Comparison of ENCODE assay signal across 9 cellular contexts in genomic region chr3:16468114-16469098, GRCh38. TPM values are rescaled to one million over a fixed set of nuclear protein-coding genes. Genes with fewer than 3 reads are reported as not detected.
DNase-seq lines count a peak whose midpoint lies in the region; ATAC-seq and TF ChIP-seq lines count a peak whose summit lies in the region.
"Had no signal": no experiment of that assay in that cellular context is flagged by ENCODE, and none has a peak within 500 bp of the region (broad histone marks: within the 10 kb centered on the region; RNA-seq: fewer than 3 reads in every experiment).

No MANE protein-coding gene starts in this region.

- peak overlapping the region in 8 of 10 donors; percentile 17 to 67 (median 46) for H3K27ac ChIP-seq in heart right ventricle
- peak overlapping the region; percentile 6 for H3K27ac ChIP-seq in upper lobe of right lung
- H3K27ac ChIP-seq: C4-2B had no signal

- H3K27me3 ChIP-seq in heart right ventricle: no peaks in the 10 kb centered on the region
- H3K27me3 ChIP-seq in upper lobe of right lung: no peaks in the 10 kb centered on the region

- H3K27me3 Mint-ChIP-seq in activated naive CD4-positive, alpha-beta T cell treated with anti-CD3 and anti-CD28 coated beads, Interleukin-2, amount 10 ng/mL, durations not matched to agents 7 days and 5 days: no peaks in the 10 kb centered on the region
- no peaks in the 10 kb centered on the region for H3K27me3 Mint-ChIP-seq in T-helper 2 cell treated with Interferon-gamma antibody and Interleukin-4, amounts not matched to agents 5 μg/mL and 100 μg/mL, for 36 hours (ENCODE audit: low read depth)

- peaks cover 76% of the 10 kb centered on the region for H3K36me3 Mint-ChIP-seq in activated naive CD4-positive, alpha-beta T cell treated with anti-CD3 and anti-CD28 coated beads, Interleukin-2, amount 10 ng/mL, durations not matched to agents 7 days and 5 days
- H3K36me3 Mint-ChIP-seq in T-helper 2 cell treated with Interferon-gamma antibody and Interleukin-4, amounts not matched to agents 5 μg/mL and 100 μg/mL, for 36 hours (ENCODE audit: low read depth): peaks cover 69% of the 10 kb centered on the region

- intact Hi-C loops in heart right ventricle (cut with DNase I): loop anchor here in 5 of 10 donors (5.0 kb wide), 3 partner anchors 44 to 171 kb away; partner anchors contain the start of gene RFTN1 (in 3 of the 5)
- intact Hi-C loops in upper lobe of right lung (cut with DNase I): no loop called here

- CTCF ChIA-PET in activated naive CD4-positive, alpha-beta T cell treated with anti-CD3 and anti-CD28 coated beads, Interleukin-2, amount 10 ng/mL, durations not matched to agents 7 days and 5 days (lab: Charles Lee): interaction anchor here (1.0 kb wide), 1 partner anchor 200 kb away, joined by 3 read pairs; no protein-coding TSS in a partner anchor

- H3K9me3 ChIP-seq in heart right ventricle: peaks cover 0 to 14% (median 10%) of the 10 kb centered on the region in 11 donors
- H3K9me3 ChIP-seq in upper lobe of right lung: no peaks in the 10 kb centered on the region

- no peaks in the 10 kb centered on the region for H3K9me3 Mint-ChIP-seq in activated naive CD4-positive, alpha-beta T cell treated with anti-CD3 and anti-CD28 coated beads, Interleukin-2, amount 10 ng/mL, durations not matched to agents 7 days and 5 days
- H3K9me3 Mint-ChIP-seq in T-helper 2 cell treated with Interferon-gamma antibody and Interleukin-4, amounts not matched to agents 5 μg/mL and 100 μg/mL, for 36 hours: peaks cover 13% of the 10 kb centered on the region

- peak; percentile 31 for DNase-seq in activated naive CD4-positive, alpha-beta T cell treated with anti-CD3 and anti-CD28 coated beads, Interleukin-2, amount 10 ng/mL, durations not matched to agents 7 days and 5 days
- DNase-seq in activated naive CD4-positive, alpha-beta T cell treated with anti-CD3 and anti-CD28 coated beads, Interleukin-2, amount 50 U/mL, for 16 hours: no peak
- DNase-seq in T-helper 2 cell treated with Interferon-gamma antibody and Interleukin-4, amounts not matched to agents 5 μg/mL and 100 μg/mL, for 36 hours (ENCODE audit: low spot score): peak; percentile 22
- DNase-seq in heart right ventricle (peak in 1 of 2 donors; percentile 36), upper lobe of right lung (no peak), CD1c-positive myeloid dendritic cell (ENCODE audit: extremely low spot score) (no peak), NCI-H1092 (lab: John Stamatoyannopoulos, UW) (no peak), DMS79 treated with DMSO at 0.1 percent for 48 hours (lab: John Stamatoyannopoulos, UW) (no peak)

- 34 to 41% methylated on average over 16 of the region's 16 CpGs for WGBS in heart right ventricle, 2 donors

- H3K4me3 ChIP-seq in heart right ventricle (no peak overlapping the region), upper lobe of right lung (no peak overlapping the region)

- H3K36me3 ChIP-seq in heart right ventricle (peaks cover 0 to 38% (median 7%) of the 10 kb centered on the region in 9 donors), upper lobe of right lung (peaks cover 17% of the 10 kb centered on the region)

- peak; percentile 35 to 79 (median 62) for ATAC-seq in heart right ventricle
- ATAC-seq in upper lobe of right lung: peak; percentile 52

- H3K4me1 ChIP-seq in heart right ventricle (peaks cover 7 to 87% (median 40%) of the 10 kb centered on the region in 9 donors), upper lobe of right lung (peaks cover 9% of the 10 kb centered on the region)

- peak overlapping the region; percentile 37 for H3K4me3 Mint-ChIP-seq in activated naive CD4-positive, alpha-beta T cell treated with anti-CD3 and anti-CD28 coated beads, Interleukin-2, amount 10 ng/mL, durations not matched to agents 7 days and 5 days
- peak overlapping the region; percentile 68 for H3K4me3 Mint-ChIP-seq in T-helper 2 cell treated with Interferon-gamma antibody and Interleukin-4, amounts not matched to agents 5 μg/mL and 100 μg/mL, for 36 hours

- TF ChIP-seq CTCF in heart right ventricle (IDR thresholded peaks at IDR 0.05) (no peak), upper lobe of right lung (IDR thresholded peaks at IDR 0.05) (no peak)

- peak overlapping the region; percentile 89 for H3K27ac Mint-ChIP-seq in activated naive CD4-positive, alpha-beta T cell treated with anti-CD3 and anti-CD28 coated beads, Interleukin-2, amount 10 ng/mL, durations not matched to agents 7 days and 5 days
- peak overlapping the region; percentile 83 for H3K27ac Mint-ChIP-seq in T-helper 2 cell treated with Interferon-gamma antibody and Interleukin-4, amounts not matched to agents 5 μg/mL and 100 μg/mL, for 36 hours

- H3K4me1 Mint-ChIP-seq in activated naive CD4-positive, alpha-beta T cell treated with anti-CD3 and anti-CD28 coated beads, Interleukin-2, amount 10 ng/mL, durations not matched to agents 7 days and 5 days: peaks cover 55% of the 10 kb centered on the region
- peaks cover 52% of the 10 kb centered on the region for H3K4me1 Mint-ChIP-seq in T-helper 2 cell treated with Interferon-gamma antibody and Interleukin-4, amounts not matched to agents 5 μg/mL and 100 μg/mL, for 36 hours (ENCODE audit: low read depth)

RNA-seq across cellular contexts. Expression of gene RFTN1, which starts 45.1 kb away (rescaled TPM):
- total RNA-seq in heart right ventricle: 10 to 100 TPM; 17.4 to 32.2 (median 24.0) TPM
- 10 to 100 TPM; 20.5 to 25.9 TPM for polyA plus RNA-seq in heart right ventricle
- total RNA-seq in upper lobe of right lung: 69.4 TPM

Comparison
In these comparisons a context has a peak if more than half of its experiments do, and no peak if none do; other contexts are left out.
1. DNase-seq: peak in activated naive CD4-positive, alpha-beta T cell treated with anti-CD3 and anti-CD28 coated beads, Interleukin-2, amount 10 ng/mL, durations not matched to agents 7 days and 5 days (single experiment) and T-helper 2 cell treated with Interferon-gamma antibody and Interleukin-4, amounts not matched to agents 5 μg/mL and 100 μg/mL, for 36 hours (single experiment); none in activated naive CD4-positive, alpha-beta T cell treated with anti-CD3 and anti-CD28 coated beads, Interleukin-2, amount 50 U/mL, for 16 hours (single experiment), upper lobe of right lung (single experiment), CD1c-positive myeloid dendritic cell (single experiment), NCI-H1092 (single experiment) and DMS79 treated with DMSO at 0.1 percent for 48 hours (single experiment).